In genomic region chrX:45400380-45400779, GRCh38 we compare ENCODE assay signal across 16 cellular contexts.
DNase-seq lines count a peak whose midpoint lies in the region; TF ChIP-seq lines count a peak whose summit lies in the region.
"Had no signal": no experiment of that assay in that cellular context is flagged by ENCODE, and none has a peak within 500 bp of the region (broad histone marks: within the 10 kb centered on the region; RNA-seq: fewer than 3 reads in every experiment).

No MANE protein-coding gene starts in this region.

- H3K36me3 ChIP-seq in smooth muscle cell (ENCODE audit: low read depth) (no peaks in the 10 kb centered on the region), Caco-2 (ENCODE audit: control insufficient read depth, insufficient read depth, low read length) (no peaks in the 10 kb centered on the region)
- H3K36me3 ChIP-seq: upper lobe of left lung had no signal

- intact Hi-C loops in Caco-2 (cut with micrococcal nuclease; ENCODE audit: unreplicated experiment), result no loop called here

- no peaks in the 10 kb centered on the region for H3K27me3 Mint-ChIP-seq in Caco-2 (ENCODE audit: insufficient read depth, unreplicated experiment)
- H3K27me3 Mint-ChIP-seq: progenitor cell of endocrine pancreas had no signal

- no TSS peak for BruUV-seq in Caco-2 (replicated peaks; lab: Mats Ljungman, UMichigan)

- no peaks in the 10 kb centered on the region for H3K9me3 Mint-ChIP-seq in Caco-2 (ENCODE audit: unreplicated experiment)

- H3K9me3 ChIP-seq in smooth muscle cell (replicated peaks; ENCODE audit: low read depth), result peaks cover 6% of the 10 kb centered on the region
- H3K9me3 ChIP-seq in Caco-2, result no peaks in the 10 kb centered on the region

- H3K4me1 ChIP-seq in smooth muscle cell (ENCODE audit: low read depth) (peaks cover 4% of the 10 kb centered on the region), Caco-2 (no peaks in the 10 kb centered on the region)
- H3K4me1 ChIP-seq: upper lobe of left lung had no signal

- CTCF ChIA-PET in Caco-2 (lab: Charles Lee), result no interaction called here

- peak; percentile 29 for DNase-seq in HCEC 1CT
- peak; percentile 57 for DNase-seq in astrocyte of the cerebellum (ENCODE audit: low read depth)
- peak; percentile 6 for DNase-seq in hepatic stellate cell (ENCODE audit: low spot score)
- no peak for DNase-seq in smooth muscle cell (lab: John Stamatoyannopoulos, UW; ENCODE audit: unreplicated experiment)
- no peak for DNase-seq in germinal center (ENCODE audit: low spot score)
- no peak for DNase-seq in Caco-2
- no peak for DNase-seq in coronary artery (ENCODE audit: low spot score)
- DNase-seq: activated naive CD4-positive, alpha-beta T cell treated with anti-CD3 and anti-CD28 coated beads, Interleukin-2, amount 50 U/mL, for 16 hours; DMS79 treated with DMSO at 0.1 percent for 48 hours; NCI-H1417; NCI-H446 treated with DMSO at 0.1 percent for 48 hours; PC-9; stimulated activated CD4-positive, alpha-beta T cell treated with anti-CD3 and anti-CD28 coated beads, Interleukin-2, amount 100 ng/mL, for 24 hours; upper lobe of left lung had no signal

- H3K27ac ChIP-seq in smooth muscle cell (ENCODE audit: low read depth) (peak overlapping the region; percentile 68), coronary artery (no peak overlapping the region)
- H3K27ac ChIP-seq: C4-2B, PC-9, upper lobe of left lung had no signal

- H2AFZ ChIP-seq in smooth muscle cell (ENCODE audit: low read depth), result peak overlapping the region; percentile 11
- H2AFZ ChIP-seq: PC-9 had no signal

- H3K27me3 ChIP-seq in smooth muscle cell (ENCODE audit: low read depth), result no peaks in the 10 kb centered on the region
- no peaks in the 10 kb centered on the region for H3K27me3 ChIP-seq in Caco-2 (replicated peaks; ENCODE audit: control insufficient read depth, insufficient read depth, low read length)
- H3K27me3 ChIP-seq: upper lobe of left lung had no signal

- H3K4me3 Mint-ChIP-seq in Caco-2 (ENCODE audit: unreplicated experiment), result no peak overlapping the region

- H3K4me1 Mint-ChIP-seq in Caco-2 (ENCODE audit: low read depth, unreplicated experiment), result no peaks in the 10 kb centered on the region

- H3K4me3 ChIP-seq in astrocyte of the cerebellum (ENCODE audit: low read depth, low read length), result no peak overlapping the region
- no peak overlapping the region for H3K4me3 ChIP-seq in smooth muscle cell
- no peak overlapping the region for H3K4me3 ChIP-seq in Caco-2 (ENCODE audit: low read depth, low read length)
- no peak overlapping the region for H3K4me3 ChIP-seq in coronary artery
- H3K4me3 ChIP-seq: PC-9, upper lobe of left lung had no signal

- POLR2A ChIA-PET in Caco-2 (lab: Charles Lee), result no interaction called here

- H3K36me3 Mint-ChIP-seq in Caco-2 (ENCODE audit: insufficient read depth, unreplicated experiment), result no peaks in the 10 kb centered on the region

- no peaks in the 10 kb centered on the region for H4K20me1 ChIP-seq in smooth muscle cell (ENCODE audit: low read depth)

- in situ Hi-C loops in astrocyte of the cerebellum (cut with HindIII; ENCODE audit: low sequenced_read_pairs), result no loop called here

- no peak overlapping the region for H3K4me2 ChIP-seq in smooth muscle cell
- H3K4me2 ChIP-seq: PC-9 had no signal

- TF ChIP-seq CTCF in astrocyte of the cerebellum (IDR thresholded peaks at IDR 0.05; ENCODE audit: low read depth, low read length, missing control alignments), result no peak
- TF ChIP-seq CTCF in smooth muscle cell (IDR thresholded peaks at IDR 0.05; ENCODE audit: borderline replicate concordance, insufficient read depth, poor library complexity, severe bottlenecking), result no peak
- no peak for TF ChIP-seq CTCF in Caco-2 (IDR thresholded peaks at IDR 0.05; ENCODE audit: insufficient read depth in 1 of 2, low read depth in 1 of 2, low read length in 1 of 2, severe bottlenecking in 1 of 2, unreplicated experiment in 1 of 2)
- no peak for TF ChIP-seq CTCF in coronary artery (IDR thresholded peaks at IDR 0.05)

- H3F3A ChIP-seq in smooth muscle cell (ENCODE audit: low read depth), result no peaks in the 10 kb centered on the region

- H3K9ac ChIP-seq in smooth muscle cell (ENCODE audit: low read depth), result no peak overlapping the region

- no peaks in the 10 kb centered on the region for H3K79me2 ChIP-seq in smooth muscle cell (ENCODE audit: low read depth)

- H3K27ac Mint-ChIP-seq in Caco-2 (ENCODE audit: unreplicated experiment), result no peak overlapping the region

Comparison
In these comparisons a context has a peak if more than half of its experiments do, and no peak if none do; other contexts are left out.
1. DNase-seq: peak in HCEC 1CT (single experiment), astrocyte of the cerebellum (single experiment) and hepatic stellate cell (single experiment); none in smooth muscle cell (single experiment), germinal center (single experiment), Caco-2 (0 of 2) and coronary artery (single experiment).